In the genomic region with DNA sequence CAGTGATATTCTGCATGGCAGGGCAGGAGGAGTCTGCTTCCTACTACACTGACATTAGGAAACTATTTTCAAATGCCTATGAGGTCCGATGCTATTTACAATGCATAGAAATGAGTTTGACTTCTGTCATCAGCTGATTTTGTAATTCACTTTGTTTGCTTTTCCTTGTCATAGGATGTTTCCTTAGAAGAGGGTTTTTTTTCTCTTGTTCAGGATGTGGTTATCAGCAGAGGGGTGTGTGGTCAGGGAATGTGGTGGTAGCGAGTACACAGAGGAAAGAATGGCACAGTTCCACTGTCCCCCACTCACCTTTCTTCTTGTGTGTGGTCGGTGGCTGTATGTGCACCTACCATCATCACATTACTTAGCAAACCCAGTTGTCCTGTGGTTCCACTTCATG, we compare ENCODE assay signal across 26 cellular contexts.
DNase-seq lines count a peak whose midpoint lies in the region; ATAC-seq and TF ChIP-seq lines count a peak whose summit lies in the region.
"Had no signal": no experiment of that assay in that cellular context is flagged by ENCODE, and none has a peak within 500 bp of the region (broad histone marks: within the 10 kb centered on the region; RNA-seq: fewer than 3 reads in every experiment).

No MANE protein-coding gene starts in this region.

- H2BK5ac ChIP-seq in mesenchymal stem cell (ENCODE audit: low read depth, low read length, poor library complexity, severe bottlenecking) (no peak overlapping the region), mesendoderm (ENCODE audit: low read length) (no peak overlapping the region)

- H4K91ac ChIP-seq in mesenchymal stem cell (ENCODE audit: low read length), result no peak overlapping the region

- H3K9me3 ChIP-seq in RWPE2 (ENCODE audit: severe bottlenecking), result no peaks in the 10 kb centered on the region
- H3K9me3 ChIP-seq in mesenchymal stem cell (ENCODE audit: control insufficient read depth, low read length), result no peaks in the 10 kb centered on the region
- H3K9me3 ChIP-seq: BE2C, ovary, suprapubic skin had no signal

- H2BK12ac ChIP-seq in mesenchymal stem cell (ENCODE audit: low read length in 2 of 2), result no peak overlapping the region

- no peak overlapping the region for H3K4me3 ChIP-seq in RWPE2 (ENCODE audit: severe bottlenecking)
- no peak overlapping the region for H3K4me3 ChIP-seq in epithelial cell of esophagus (ENCODE audit: low read length)
- no peak overlapping the region for H3K4me3 ChIP-seq in mesenchymal stem cell (ENCODE audit: insufficient read depth in 1 of 2, low read depth in 1 of 2, low read length in 2 of 2)
- H3K4me3 ChIP-seq in mesendoderm (ENCODE audit: low read length), result no peak overlapping the region
- H3K4me3 ChIP-seq: lung, ovary, suprapubic skin had no signal

- H3K4ac ChIP-seq in mesenchymal stem cell (ENCODE audit: low read depth in 1 of 2, low read length in 2 of 2) (no peak overlapping the region), mesendoderm (ENCODE audit: low read depth, low read length) (no peak overlapping the region)

- H3K14ac ChIP-seq in mesenchymal stem cell (ENCODE audit: low read length in 2 of 2), result no peak overlapping the region

- H3K4me1 ChIP-seq in RWPE2 (ENCODE audit: insufficient read depth, poor library complexity, severe bottlenecking) (no peaks in the 10 kb centered on the region), mesenchymal stem cell (ENCODE audit: control insufficient read depth, insufficient read depth, low read depth, low read length) (no peaks in the 10 kb centered on the region), mesendoderm (ENCODE audit: control insufficient read depth, low read depth, low read length) (no peaks in the 10 kb centered on the region)
- H3K4me1 ChIP-seq: BE2C, suprapubic skin had no signal

- H2BK120ac ChIP-seq in mesenchymal stem cell (ENCODE audit: low read depth, low read length) (no peak overlapping the region), mesendoderm (ENCODE audit: low read depth, low read length) (no peak overlapping the region)

- 62% methylated on average over 2 of the region's 3 CpGs for WGBS in mesenchymal stem cell
- WGBS in mesendoderm (ENCODE audit: extremely low coverage, insufficient coverage, low lambda C conversion rate), result no CpG with 5 or more reads among the region's 3 CpGs

- in situ Hi-C loops in ACHN (cut with HindIII; ENCODE audit: low pct_ligation_motif_present, low pct_unique_long_range_greater_than_20kb, low sequenced_read_pairs), result no loop called here

- no peak overlapping the region for H2AFZ ChIP-seq in mesenchymal stem cell (ENCODE audit: low read depth, low read length)

- H2BK15ac ChIP-seq in mesenchymal stem cell (ENCODE audit: low read depth, poor library complexity, severe bottlenecking), result no peak overlapping the region
- no peak overlapping the region for H2BK15ac ChIP-seq in mesendoderm (replicated peaks; ENCODE audit: low read depth)

- H3K27ac ChIP-seq in RWPE2 (ENCODE audit: poor library complexity, severe bottlenecking) (no peak overlapping the region), mesenchymal stem cell (ENCODE audit: low read length, poor library complexity, severe bottlenecking) (no peak overlapping the region), mesendoderm (ENCODE audit: low read depth, low read length) (no peak overlapping the region)
- H3K27ac ChIP-seq: ovary, suprapubic skin had no signal

- DNase-seq in H4 (ENCODE audit: low spot score) (peak; percentile 66), RWPE2 (ENCODE audit: low spot score) (no peak), epithelial cell of esophagus (ENCODE audit: low read depth) (peak; percentile 4), mesenchymal stem cell (peak; percentile 6), 8988T (no peak), mesendoderm (no peak), ACHN (no peak)
- DNase-seq: activated CD4-positive, alpha-beta T cell treated with anti-CD3 and anti-CD28 coated beads, Interleukin-2, amount 50 U/mL, for 1 hour; activated naive CD4-positive, alpha-beta T cell; activated naive CD8-positive, alpha-beta T cell treated with anti-CD3 and anti-CD28 coated beads, Interleukin-2, amount 50 U/mL, for 24 hours; activated T-cell treated with anti-CD3 and anti-CD28 coated beads, Interleukin-2, amount 50 U/mL, for 4 hours; BE2C; CD8-positive, alpha-beta T cell; DMS 273 treated with DMSO at 0.1 percent for 48 hours; HCEC 1CT; NCI-H1694; NCI-H446 treated with DMSO at 0.1 percent for 48 hours; NCI-H774; ovary; RPMI8226; small intestine; stimulated activated naive CD4-positive, alpha-beta T cell treated with Interleukin-2 at 50 U/mL for 16 hours; T-cell had no signal

- no peak overlapping the region for H2AK5ac ChIP-seq in mesenchymal stem cell (ENCODE audit: low read length, severe bottlenecking)
- no peak overlapping the region for H2AK5ac ChIP-seq in mesendoderm (ENCODE audit: low read length)

- H3K79me1 ChIP-seq in mesenchymal stem cell (replicated peaks; ENCODE audit: low read length, poor library complexity, severe bottlenecking), result no peaks in the 10 kb centered on the region
- no peaks in the 10 kb centered on the region for H3K79me1 ChIP-seq in mesendoderm (ENCODE audit: low read length)

- ATAC-seq in RWPE2 (ENCODE audit: low read depth) (peak; percentile 50; the same call in 2 of the 3 replicates), HG03108 (IDR thresholded peaks at IDR 0.05; ENCODE audit: unreplicated experiment) (no peak)
- ATAC-seq: activated naive CD8-positive, alpha-beta T cell treated with anti-CD3 and anti-CD28 coated beads, Interleukin-2, amount 50 U/mL, for 24 hours; activated T-cell treated with anti-CD3 and anti-CD28 coated beads, Interleukin-2, amount 50 U/mL, for 4 hours; CD8-positive, alpha-beta T cell; T-cell had no signal

- H3K79me2 ChIP-seq in mesendoderm (ENCODE audit: control insufficient read depth, insufficient read depth, low read length), result no peaks in the 10 kb centered on the region

- no peak overlapping the region for H3K4me2 ChIP-seq in mesenchymal stem cell (ENCODE audit: low read length, poor library complexity, severe bottlenecking)
- H3K4me2 ChIP-seq in mesendoderm (ENCODE audit: low read length), result no peak overlapping the region

- H3K9ac ChIP-seq in mesenchymal stem cell (ENCODE audit: low read length) (no peak overlapping the region), mesendoderm (ENCODE audit: low read length) (no peak overlapping the region)

- H4K8ac ChIP-seq in mesenchymal stem cell (ENCODE audit: low read length) (no peak overlapping the region), mesendoderm (ENCODE audit: low read depth, low read length) (no peak overlapping the region)

- TF ChIP-seq CTCF in RWPE2 (IDR thresholded peaks at IDR 0.05; ENCODE audit: poor library complexity, severe bottlenecking) (no peak), epithelial cell of esophagus (IDR thresholded peaks at IDR 0.05; ENCODE audit: insufficient read depth, low read depth, low read length, missing control alignments) (no peak)

- H3K36me3 ChIP-seq in RWPE2 (ENCODE audit: low read depth) (no peaks in the 10 kb centered on the region), mesenchymal stem cell (ENCODE audit: control insufficient read depth in 1 of 2, insufficient read depth in 2 of 2, low read depth in 1 of 2, low read length in 2 of 2) (no peaks in the 10 kb centered on the region), mesendoderm (ENCODE audit: control insufficient read depth, insufficient read depth, low read length) (no peaks in the 10 kb centered on the region)
- H3K36me3 ChIP-seq: BE2C, ovary, suprapubic skin had no signal

- no peak overlapping the region for H3K18ac ChIP-seq in mesenchymal stem cell (ENCODE audit: low read depth in 1 of 2, low read length in 2 of 2)
- H3K18ac ChIP-seq in mesendoderm (ENCODE audit: low read length), result no peak overlapping the region

- H3K23ac ChIP-seq in mesenchymal stem cell (ENCODE audit: low read length in 2 of 2) (no peak overlapping the region), mesendoderm (ENCODE audit: low read length) (no peak overlapping the region)

- no peak overlapping the region for H3K56ac ChIP-seq in mesendoderm (ENCODE audit: low read length)

- no peak overlapping the region for H4K5ac ChIP-seq in mesendoderm (ENCODE audit: low read length)

- H3K27me3 ChIP-seq in RWPE2 (ENCODE audit: insufficient read depth, poor library complexity, severe bottlenecking), result no peaks in the 10 kb centered on the region
- H3K27me3 ChIP-seq in mesenchymal stem cell (ENCODE audit: control insufficient read depth in 1 of 2, insufficient read depth in 1 of 2, low read length in 2 of 2), result no peaks in the 10 kb centered on the region
- no peaks in the 10 kb centered on the region for H3K27me3 ChIP-seq in mesendoderm (ENCODE audit: insufficient read depth, low read length, poor library complexity)
- H3K27me3 ChIP-seq: BE2C, ovary, suprapubic skin had no signal

Comparison
In these comparisons a context has a peak if more than half of its experiments do, and no peak if none do; other contexts are left out.
1. DNase-seq: peak in H4 (single experiment), epithelial cell of esophagus (single experiment) and mesenchymal stem cell (single experiment); none in RWPE2 (single experiment), 8988T (single experiment), mesendoderm (single experiment) and ACHN (single experiment).